Comparison of ENCODE assay signal across 11 cellular contexts in genomic region chr20:50242863-50243609, GRCh38.
DNase-seq lines count a peak whose midpoint lies in the region; ATAC-seq lines count a peak whose summit lies in the region.
"Had no signal": no experiment of that assay in that cellular context is flagged by ENCODE, and none has a peak within 500 bp of the region (broad histone marks: within the 10 kb centered on the region; RNA-seq: fewer than 3 reads in every experiment).

No MANE protein-coding gene starts in this region.

- no peak overlapping the region for H3K4me3 ChIP-seq in adipocyte (ENCODE audit: low read length)

- no peaks in the 10 kb centered on the region for H3K36me3 ChIP-seq in adipocyte (ENCODE audit: control insufficient read depth, insufficient read depth, low read length, severe bottlenecking)

- no peak for ATAC-seq in HG03354 (IDR thresholded peaks at IDR 0.05; ENCODE audit: poor library complexity, severe bottlenecking, unreplicated experiment)

- peaks cover 24% of the 10 kb centered on the region for H3K4me1 ChIP-seq in adipocyte (ENCODE audit: control insufficient read depth, insufficient read depth, low read length)

- H3K9me3 ChIP-seq in adipocyte (ENCODE audit: control insufficient read depth, low read length), result peaks cover 5% of the 10 kb centered on the region

- no peak overlapping the region for H3K27ac ChIP-seq in substantia nigra (ENCODE audit: low read depth, low read length, poor library complexity, severe bottlenecking)

- H3K27me3 ChIP-seq in adipocyte (replicated peaks; ENCODE audit: control insufficient read depth, insufficient read depth, low read length), result no peaks in the 10 kb centered on the region

- peak overlapping the region; percentile 10 for H3K9ac ChIP-seq in adipocyte (ENCODE audit: low read length)

- DNase-seq in NCI-H1417 (lab: John Stamatoyannopoulos, UW) (peak in 2 of 3 experiments; percentile 7 to 26), NCI-H1417 treated with DMSO at 0.1 percent for 48 hours (lab: John Stamatoyannopoulos, UW) (no peak), adipocyte (ENCODE audit: low read depth) (no peak), inferior parietal cortex (ENCODE audit: extremely low spot score) (peak; percentile 61), substantia nigra (lab: John Stamatoyannopoulos, UW) (peak in 47 of 49 donors; percentile 17 to 88 (median 69)), HPDE6-E6E7 (ENCODE audit: extremely low spot score) (no peak), EL (no peak)
- DNase-seq: 8988T, activated gamma-delta T cell, left cardiac atrium had no signal

Comparison
In these comparisons a context has a peak if more than half of its experiments do, and no peak if none do; other contexts are left out.
1. DNase-seq: peak in NCI-H1417 (2 of 3), inferior parietal cortex (single experiment) and substantia nigra (47 of 49); none in NCI-H1417 treated with DMSO at 0.1 percent for 48 hours (single experiment), adipocyte (single experiment), HPDE6-E6E7 (single experiment) and EL (single experiment).